Comparison of ENCODE assay signal across 12 cellular contexts in the genomic region with DNA sequence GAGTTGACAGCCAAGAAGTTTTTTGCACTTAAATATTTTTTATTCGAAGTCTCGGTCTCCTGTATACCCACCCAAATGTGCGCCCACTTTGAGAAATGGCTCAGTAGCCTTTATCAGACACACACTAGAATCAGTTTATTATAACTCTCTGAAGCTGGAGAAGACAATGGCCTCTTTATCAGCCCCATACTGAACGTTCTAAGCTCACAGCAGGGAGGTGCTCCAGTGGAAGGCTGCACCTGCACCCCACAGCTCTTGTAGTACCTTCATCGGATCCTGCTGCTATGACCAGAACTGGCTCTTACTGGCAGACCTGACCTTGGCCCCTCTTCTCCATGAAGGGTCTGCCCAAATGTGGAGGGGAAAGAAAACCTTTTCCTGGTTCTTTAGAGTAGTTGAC.
"Had no signal": no experiment of that assay in that cellular context is flagged by ENCODE, and none has a peak within 500 bp of the region (broad histone marks: within the 10 kb centered on the region; RNA-seq: fewer than 3 reads in every experiment).

No MANE protein-coding gene starts in this region.

- H3K27ac Mint-ChIP-seq: activated CD8-positive, alpha-beta memory T cell treated with anti-CD3 and anti-CD28 coated beads, Interleukin-2, amount 10 ng/mL, durations not matched to agents 7 days and 5 days; activated naive CD8-positive, alpha-beta T cell treated with anti-CD3 and anti-CD28 coated beads, Interleukin-2, amount 50 U/mL, for 24 hours had no signal

- H3K4me3 ChIP-seq: ascending aorta, colonic mucosa, lung, thyroid gland had no signal

- DNase-seq: activated CD4-positive, alpha-beta T cell treated with anti-CD3 and anti-CD28 coated beads, Interleukin-2, amount 50 U/mL, for 48 hours; activated CD4-positive, CD25-positive, alpha-beta regulatory T cell treated with anti-CD3 and anti-CD28 coated beads, Interleukin-2, amount 50 U/mL, for 72 hours; activated CD8-positive, alpha-beta memory T cell treated with anti-CD3 and anti-CD28 coated beads, Interleukin-2, amount 10 ng/mL, durations not matched to agents 7 days and 5 days; activated naive CD4-positive, alpha-beta T cell treated with Interleukin-2 at 50 U/mL for 16 hours; activated naive CD8-positive, alpha-beta T cell treated with anti-CD3 and anti-CD28 coated beads, Interleukin-2, amount 50 U/mL, for 24 hours; colonic mucosa; foreskin keratinocyte; left cardiac atrium; midbrain; thyroid gland had no signal

- H3K4me3 Mint-ChIP-seq: activated CD8-positive, alpha-beta memory T cell treated with anti-CD3 and anti-CD28 coated beads, Interleukin-2, amount 10 ng/mL, durations not matched to agents 7 days and 5 days; activated naive CD8-positive, alpha-beta T cell treated with anti-CD3 and anti-CD28 coated beads, Interleukin-2, amount 50 U/mL, for 24 hours had no signal

- H3K4me1 ChIP-seq: foreskin keratinocyte had no signal

- H3K9me3 ChIP-seq: ascending aorta, colonic mucosa, thyroid gland had no signal

- H3K36me3 Mint-ChIP-seq: activated CD8-positive, alpha-beta memory T cell treated with anti-CD3 and anti-CD28 coated beads, Interleukin-2, amount 10 ng/mL, durations not matched to agents 7 days and 5 days had no signal

- H3K27ac ChIP-seq: ascending aorta, colonic mucosa, foreskin keratinocyte, thyroid gland had no signal

- H3K9me3 Mint-ChIP-seq: activated naive CD8-positive, alpha-beta T cell treated with anti-CD3 and anti-CD28 coated beads, Interleukin-2, amount 50 U/mL, for 24 hours had no signal

- H3K27me3 ChIP-seq: ascending aorta, colonic mucosa, foreskin keratinocyte, thyroid gland had no signal

- H3K27me3 Mint-ChIP-seq: activated CD8-positive, alpha-beta memory T cell treated with anti-CD3 and anti-CD28 coated beads, Interleukin-2, amount 10 ng/mL, durations not matched to agents 7 days and 5 days; activated naive CD8-positive, alpha-beta T cell treated with anti-CD3 and anti-CD28 coated beads, Interleukin-2, amount 50 U/mL, for 24 hours had no signal

- H3K36me3 ChIP-seq: colonic mucosa, thyroid gland had no signal
